In the genomic region with DNA sequence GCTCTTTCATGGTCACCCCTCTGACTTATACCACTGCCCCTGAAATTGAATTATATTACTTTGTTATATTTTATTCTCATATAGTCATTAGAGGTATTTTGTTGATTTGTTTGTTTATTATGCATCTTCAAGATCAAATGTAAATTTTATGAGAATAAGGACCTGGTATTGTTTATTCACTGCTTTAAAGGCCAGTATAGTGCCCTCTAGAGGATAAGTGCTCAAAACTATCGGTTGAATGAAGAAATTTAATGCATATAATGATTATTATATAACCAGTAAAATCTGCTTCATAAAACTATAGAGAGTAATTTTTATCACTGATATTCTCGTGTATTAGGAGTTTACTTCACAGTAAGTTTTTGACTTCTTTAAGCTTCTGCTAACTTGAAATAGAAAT, we compare ENCODE assay signal across 17 cellular contexts.
DNase-seq lines count a peak whose midpoint lies in the region; TF ChIP-seq lines count a peak whose summit lies in the region.
"Had no signal": no experiment of that assay in that cellular context is flagged by ENCODE, and none has a peak within 500 bp of the region (broad histone marks: within the 10 kb centered on the region; RNA-seq: fewer than 3 reads in every experiment).

No MANE protein-coding gene starts in this region.

- no peaks in the 10 kb centered on the region for H3K9me2 ChIP-seq in OCI-LY1 (ENCODE audit: low read depth, low read length)

- no peak overlapping the region for H3K4me3 Mint-ChIP-seq in endothelial cell (ENCODE audit: unreplicated experiment)
- H3K4me3 Mint-ChIP-seq: T-cell had no signal

- H3K27me3 Mint-ChIP-seq in endothelial cell (ENCODE audit: unreplicated experiment): peaks cover 2% of the 10 kb centered on the region
- H3K27me3 Mint-ChIP-seq: T-cell had no signal

- no peaks in the 10 kb centered on the region for H3K27me3 ChIP-seq in OCI-LY1 (ENCODE audit: insufficient read depth, low read length)
- H3K27me3 ChIP-seq: dorsolateral prefrontal cortex, sigmoid colon, stomach had no signal

- H3K9me3 ChIP-seq in OCI-LY1 (ENCODE audit: low read length): no peaks in the 10 kb centered on the region
- H3K9me3 ChIP-seq: sigmoid colon had no signal

- in situ Hi-C loops in ACHN (cut with HindIII; ENCODE audit: low pct_ligation_motif_present, low pct_unique_long_range_greater_than_20kb, low sequenced_read_pairs): no loop called here

- H3F3A ChIP-seq in OCI-LY1 (ENCODE audit: insufficient read depth, low read length): no peaks in the 10 kb centered on the region

- H3K36me3 Mint-ChIP-seq in endothelial cell (ENCODE audit: low read depth, unreplicated experiment): no peaks in the 10 kb centered on the region
- H3K36me3 Mint-ChIP-seq: T-cell had no signal

- no peaks in the 10 kb centered on the region for H3K9me3 Mint-ChIP-seq in endothelial cell (ENCODE audit: unreplicated experiment)

- no peaks in the 10 kb centered on the region for H3K36me3 ChIP-seq in OCI-LY1 (ENCODE audit: insufficient read depth, low read length)
- H3K36me3 ChIP-seq: sigmoid colon, stomach had no signal

- H2AFZ ChIP-seq in OCI-LY1 (ENCODE audit: low read length): no peak overlapping the region

- H3K4me1 ChIP-seq in OCI-LY1 (ENCODE audit: insufficient read depth, low read length, severe bottlenecking): no peaks in the 10 kb centered on the region
- H3K4me1 ChIP-seq: sigmoid colon, stomach had no signal

- H3K4me1 Mint-ChIP-seq in endothelial cell (ENCODE audit: unreplicated experiment): no peaks in the 10 kb centered on the region
- H3K4me1 Mint-ChIP-seq: T-cell had no signal

- H3K79me2 ChIP-seq in OCI-LY1 (ENCODE audit: insufficient read depth, low read length): no peaks in the 10 kb centered on the region

- TF ChIP-seq CTCF in OCI-LY1 (IDR thresholded peaks at IDR 0.05; ENCODE audit: low read length): peak; percentile 20; the same call in 1 of the 2 replicates
- TF ChIP-seq CTCF in endothelial cell (IDR thresholded peaks at IDR 0.05; ENCODE audit: unreplicated experiment): peak; percentile 51

- peak; percentile 24 for DNase-seq in ACHN
- peak; percentile 19 for DNase-seq in HCEC 1CT
- no peak for DNase-seq in endothelial cell (ENCODE audit: low spot score)
- no peak for DNase-seq in mesenteric fat pad (ENCODE audit: low spot score)
- DNase-seq in HuH-7.5 (ENCODE audit: low spot score): no peak
- no peak for DNase-seq in effector CD4-positive, alpha-beta T cell
- no peak for DNase-seq in dedifferentiated amniotic fluid mesenchymal stem cell (ENCODE audit: extremely low spot score)
- DNase-seq: activated CD4-positive, alpha-beta T cell treated with anti-CD3 and anti-CD28 coated beads for 4 hours; activated T-cell treated with anti-CD3 and anti-CD28 coated beads, Interleukin-2, amount 50 U/mL, for 1 hour; dorsolateral prefrontal cortex; GDM1; kidney; NCI-H187 treated with DMSO at 0.1 percent for 48 hours; sigmoid colon; stomach; T-cell had no signal

- H4K20me1 ChIP-seq in OCI-LY1 (ENCODE audit: insufficient read depth, low read length): no peaks in the 10 kb centered on the region

- H3K27ac Mint-ChIP-seq in endothelial cell (ENCODE audit: unreplicated experiment): no peak overlapping the region
- H3K27ac Mint-ChIP-seq: T-cell had no signal

- no peak overlapping the region for H3K27ac ChIP-seq in OCI-LY1 (ENCODE audit: low read depth, low read length, poor library complexity, severe bottlenecking)
- H3K27ac ChIP-seq: dorsolateral prefrontal cortex, sigmoid colon, stomach had no signal

- no peak overlapping the region for H3K4me2 ChIP-seq in OCI-LY1 (ENCODE audit: low read length)

- H3K9ac ChIP-seq in OCI-LY1 (ENCODE audit: low read length): no peak overlapping the region

- no peak overlapping the region for H3K4me3 ChIP-seq in OCI-LY1 (ENCODE audit: low read depth, low read length, poor library complexity, severe bottlenecking)
- H3K4me3 ChIP-seq: dorsolateral prefrontal cortex, sigmoid colon, stomach had no signal

Comparison
In these comparisons a context has a peak if more than half of its experiments do, and no peak if none do; other contexts are left out.
1. DNase-seq: peak in ACHN (single experiment) and HCEC 1CT (single experiment); none in endothelial cell (single experiment), mesenteric fat pad (single experiment), HuH-7.5 (single experiment), effector CD4-positive, alpha-beta T cell (single experiment) and dedifferentiated amniotic fluid mesenchymal stem cell (single experiment).